Comparison of ENCODE assay signal across 27 cellular contexts in the genomic region with DNA sequence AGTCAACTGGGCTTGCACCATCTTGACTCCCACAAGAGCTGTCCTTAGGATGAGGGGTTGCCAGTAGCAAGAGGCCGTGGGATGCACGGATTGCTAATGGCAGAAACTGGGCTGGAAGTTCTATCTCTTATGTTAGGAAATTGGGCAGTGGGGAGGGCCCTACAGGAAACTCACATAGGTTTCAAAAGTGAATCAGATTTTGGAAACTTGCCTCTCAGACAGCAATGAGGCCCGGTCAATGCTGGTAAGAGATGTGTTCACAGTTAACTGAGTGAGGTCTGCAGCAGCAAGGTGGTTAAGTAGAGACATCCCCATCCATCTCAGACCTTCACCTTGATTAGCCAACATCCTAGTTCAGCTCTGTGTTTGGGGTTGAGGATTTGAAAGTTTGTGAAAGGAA.
A peak's percentile ranks its signal among the peaks of the same experiment; 100 is the strongest.
DNase-seq lines count a peak whose midpoint lies in the region; ATAC-seq and TF ChIP-seq lines count a peak whose summit lies in the region.
"Had no signal": no experiment of that assay in that cellular context is flagged by ENCODE, and none has a peak within 500 bp of the region (broad histone marks: within the 10 kb centered on the region; RNA-seq: fewer than 3 reads in every experiment).

No MANE protein-coding gene starts in this region.

- H3K9me3 ChIP-seq in fibroblast of lung (ENCODE audit: control insufficient read depth, insufficient read depth, low read depth, low read length) (no peaks in the 10 kb centered on the region), subcutaneous abdominal adipose tissue (ENCODE audit: control insufficient read depth in 5 of 5, low read length in 5 of 5) (peaks cover 0 to 6% (median 0%) of the 10 kb centered on the region in 5 donors)
- H3K9me3 ChIP-seq: colonic mucosa, pancreas, SK-N-SH, upper lobe of right lung had no signal

- H3K4me3 ChIP-seq in fibroblast of lung (replicated peaks in 1 of 4; ENCODE audit: control extremely low read depth in 1 of 4, insufficient read depth in 1 of 4, low read depth in 3 of 4, low read length in 4 of 4): no peak overlapping the region
- no peak overlapping the region for H3K4me3 ChIP-seq in subcutaneous abdominal adipose tissue (ENCODE audit: low read depth in 1 of 5, low read length in 5 of 5)
- H3K4me3 ChIP-seq: colonic mucosa, pancreas, upper lobe of right lung had no signal

- no peaks in the 10 kb centered on the region for H4K20me1 ChIP-seq in fibroblast of lung (ENCODE audit: control insufficient read depth, extremely low read depth, insufficient read depth, low read length)

- H3K4me1 ChIP-seq in fibroblast of lung (ENCODE audit: control insufficient read depth, extremely low read depth, insufficient read depth, low read length) (peaks cover 16% of the 10 kb centered on the region), subcutaneous abdominal adipose tissue (ENCODE audit: control insufficient read depth in 5 of 5, insufficient read depth in 5 of 5, low read length in 5 of 5) (peaks cover 10 to 56% (median 51%) of the 10 kb centered on the region in 5 donors)
- H3K4me1 ChIP-seq: colonic mucosa had no signal

- H3K27me3 ChIP-seq in fibroblast of lung (ENCODE audit: control insufficient read depth, insufficient read depth, low read length) (no peaks in the 10 kb centered on the region), subcutaneous abdominal adipose tissue (ENCODE audit: control insufficient read depth in 5 of 5, insufficient read depth in 4 of 5, low read length in 5 of 5) (no peaks in the 10 kb centered on the region)
- H3K27me3 ChIP-seq: colonic mucosa, pancreas, upper lobe of right lung had no signal

- peak overlapping the region; percentile 13 for H3K4me2 ChIP-seq in fibroblast of lung (ENCODE audit: extremely low read depth, insufficient read depth, low read length)
- H3K4me2 ChIP-seq: KMS-11, SK-N-SH had no signal

- peak; percentile 27 for ATAC-seq in omental fat pad (ENCODE audit: low FRiP score)
- ATAC-seq in stimulated activated memory B cell treated with anti-CD40 and anti-IgM and Interleukin-4, amounts not matched to agents 10 μg/mL and 1 μg/mL and 100 μg/mL, for 72 hours: no peak
- ATAC-seq in GM18520 (IDR thresholded peaks at IDR 0.05; ENCODE audit: unreplicated experiment): no peak
- ATAC-seq: effector memory CD8-positive, alpha-beta T cell; natural killer cell treated with Interleukin-12 subunit alpha and Interleukin-12 subunit beta and Interleukin-15 and Interleukin-18, amount 100 ng/mL, for 72 hours had no signal

- TF ChIP-seq CTCF in fibroblast of lung (conservative IDR thresholded peaks at IDR 0.05 in 1 of 2, IDR thresholded peaks at IDR 0.05 in 1 of 2; ENCODE audit: low read depth in 1 of 2, low read length in 2 of 2): no peak
- no peak for TF ChIP-seq CTCF in omental fat pad (IDR thresholded peaks at IDR 0.05)

- no peak overlapping the region for H2AFZ ChIP-seq in fibroblast of lung (ENCODE audit: low read length)

- peaks cover 4% of the 10 kb centered on the region for H3K9me3 Mint-ChIP-seq in stimulated activated memory B cell treated with anti-CD40 and anti-IgM and Interleukin-4, amounts not matched to agents 10 μg/mL and 1 μg/mL and 100 μg/mL, for 72 hours
- H3K9me3 Mint-ChIP-seq: activated CD4-positive, alpha-beta memory T cell treated with anti-CD3 and anti-CD28 coated beads, Interleukin-2, amount 10 ng/mL, durations not matched to agents 7 days and 5 days; activated naive CD4-positive, alpha-beta T cell treated with anti-CD3 and anti-CD28 coated beads, Interleukin-2, amount 10 ng/mL, durations not matched to agents 7 days and 5 days; effector memory CD8-positive, alpha-beta T cell; natural killer cell treated with Interleukin-12 subunit alpha and Interleukin-12 subunit beta and Interleukin-15 and Interleukin-18, amount 100 ng/mL, for 72 hours; T-helper 1 cell treated with Interleukin-12 subunit alpha and Interleukin-12 subunit beta and Interleukin-4 antibody, amounts not matched to agents 30 μg/mL and 1 μg/mL, for 36 hours had no signal

- H3K9ac ChIP-seq in fibroblast of lung (ENCODE audit: insufficient read depth, low read length): no peak overlapping the region
- peak overlapping the region in 1 of 5 donors; percentile 12 for H3K9ac ChIP-seq in subcutaneous abdominal adipose tissue (ENCODE audit: low read length in 5 of 5)
- H3K9ac ChIP-seq: KMS-11, SK-N-SH had no signal

- H3K36me3 ChIP-seq in fibroblast of lung (ENCODE audit: control insufficient read depth, insufficient read depth, low read length): no peaks in the 10 kb centered on the region
- no peaks in the 10 kb centered on the region for H3K36me3 ChIP-seq in subcutaneous abdominal adipose tissue (ENCODE audit: control insufficient read depth in 5 of 5, insufficient read depth in 5 of 5, low read length in 5 of 5)
- H3K36me3 ChIP-seq: colonic mucosa, pancreas, upper lobe of right lung had no signal

- no peaks in the 10 kb centered on the region for H3K27me3 Mint-ChIP-seq in stimulated activated memory B cell treated with anti-CD40 and anti-IgM and Interleukin-4, amounts not matched to agents 10 μg/mL and 1 μg/mL and 100 μg/mL, for 72 hours

- H3K4me1 Mint-ChIP-seq in stimulated activated memory B cell treated with anti-CD40 and anti-IgM and Interleukin-4, amounts not matched to agents 10 μg/mL and 1 μg/mL and 100 μg/mL, for 72 hours: peaks cover 43% of the 10 kb centered on the region

- H3K4me3 Mint-ChIP-seq in stimulated activated memory B cell treated with anti-CD40 and anti-IgM and Interleukin-4, amounts not matched to agents 10 μg/mL and 1 μg/mL and 100 μg/mL, for 72 hours: no peak overlapping the region
- H3K4me3 Mint-ChIP-seq: activated CD4-positive, alpha-beta memory T cell treated with anti-CD3 and anti-CD28 coated beads, Interleukin-2, amount 10 ng/mL, durations not matched to agents 7 days and 5 days; activated naive CD4-positive, alpha-beta T cell treated with anti-CD3 and anti-CD28 coated beads, Interleukin-2, amount 10 ng/mL, durations not matched to agents 7 days and 5 days; effector memory CD8-positive, alpha-beta T cell; natural killer cell treated with Interleukin-12 subunit alpha and Interleukin-12 subunit beta and Interleukin-15 and Interleukin-18, amount 100 ng/mL, for 72 hours; T-helper 1 cell treated with Interleukin-12 subunit alpha and Interleukin-12 subunit beta and Interleukin-4 antibody, amounts not matched to agents 30 μg/mL and 1 μg/mL, for 36 hours had no signal

- no peaks in the 10 kb centered on the region for H3K36me3 Mint-ChIP-seq in stimulated activated memory B cell treated with anti-CD40 and anti-IgM and Interleukin-4, amounts not matched to agents 10 μg/mL and 1 μg/mL and 100 μg/mL, for 72 hours
- H3K36me3 Mint-ChIP-seq: activated naive CD4-positive, alpha-beta T cell treated with anti-CD3 and anti-CD28 coated beads, Interleukin-2, amount 10 ng/mL, durations not matched to agents 7 days and 5 days; natural killer cell treated with Interleukin-12 subunit alpha and Interleukin-12 subunit beta and Interleukin-15 and Interleukin-18, amount 100 ng/mL, for 72 hours had no signal

- no peaks in the 10 kb centered on the region for H3K79me2 ChIP-seq in fibroblast of lung (ENCODE audit: control insufficient read depth, insufficient read depth, low read length)

- H3K27ac Mint-ChIP-seq in stimulated activated memory B cell treated with anti-CD40 and anti-IgM and Interleukin-4, amounts not matched to agents 10 μg/mL and 1 μg/mL and 100 μg/mL, for 72 hours: no peak overlapping the region
- H3K27ac Mint-ChIP-seq: activated CD4-positive, alpha-beta memory T cell treated with anti-CD3 and anti-CD28 coated beads, Interleukin-2, amount 10 ng/mL, durations not matched to agents 7 days and 5 days; activated naive CD4-positive, alpha-beta T cell treated with anti-CD3 and anti-CD28 coated beads, Interleukin-2, amount 10 ng/mL, durations not matched to agents 7 days and 5 days; effector memory CD8-positive, alpha-beta T cell; natural killer cell treated with Interleukin-12 subunit alpha and Interleukin-12 subunit beta and Interleukin-15 and Interleukin-18, amount 100 ng/mL, for 72 hours; T-helper 1 cell treated with Interleukin-12 subunit alpha and Interleukin-12 subunit beta and Interleukin-4 antibody, amounts not matched to agents 30 μg/mL and 1 μg/mL, for 36 hours had no signal

- 54 to 90% (median 63%) methylated on average over 3 of the region's 3 CpGs for WGBS in adipose tissue, 3 donors

- peak overlapping the region; percentile 41 for H3K27ac ChIP-seq in adipose tissue (ENCODE audit: low read depth, low read length)
- H3K27ac ChIP-seq in fibroblast of lung (ENCODE audit: insufficient read depth, low read length): peak overlapping the region; percentile 34
- H3K27ac ChIP-seq in subcutaneous abdominal adipose tissue (ENCODE audit: low read depth, low read length): peak overlapping the region; percentile 58
- H3K27ac ChIP-seq: C4-2B, colonic mucosa, KMS-11, pancreas, upper lobe of right lung had no signal

- DNase-seq in fibroblast of lung (ENCODE audit: low read depth in 2 of 2) (peak; percentile 17 to 24), omental fat pad (ENCODE audit: low spot score) (no peak)
- no peak for DNase-seq in stimulated activated CD4-positive, alpha-beta T cell treated with anti-CD3 and anti-CD28 coated beads, Interleukin-12 subunit alpha, Interleukin-12 subunit beta, amount 100 ng/mL, for 4 hours
- DNase-seq: activated CD4-positive, alpha-beta memory T cell treated with anti-CD3 and anti-CD28 coated beads, Interleukin-2, amount 10 ng/mL, durations not matched to agents 7 days and 5 days; activated CD4-positive, alpha-beta T cell treated with anti-CD3 and anti-CD28 coated beads for 1 hour; activated CD8-positive, alpha-beta memory T cell treated with anti-CD3 and anti-CD28 coated beads, Interleukin-2, amount 50 U/mL, for 48 hours; activated naive CD4-positive, alpha-beta T cell treated with anti-CD3 and anti-CD28 coated beads, Interleukin-2, amount 10 ng/mL, durations not matched to agents 7 days and 5 days; amniotic stem cell; DMS79; effector memory CD8-positive, alpha-beta T cell; erythroblast; NCI-H146; OCI-M1; pancreas; SK-N-SH; stimulated activated CD8-positive, alpha-beta memory T cell treated with anti-CD3 and anti-CD28 coated beads, Interleukin-4, amount 100 ng/mL, for 48 hours; substantia nigra; upper lobe of right lung had no signal

Comparison
In these comparisons a context has a peak if more than half of its experiments do, and no peak if none do; other contexts are left out.
1. DNase-seq: peak in fibroblast of lung (2 of 2); none in omental fat pad (single experiment) and stimulated activated CD4-positive, alpha-beta T cell treated with anti-CD3 and anti-CD28 coated beads, Interleukin-12 subunit alpha, Interleukin-12 subunit beta, amount 100 ng/mL, for 4 hours (single experiment).
2. Peak in every context shown above with its lines, with median percentiles within 50 percentile points of each other: H3K27ac ChIP-seq.